9 cellular contexts compared by ENCODE assay signal in genomic region chr4:41880840-41881831, GRCh38. TPM values are rescaled to one million over a fixed set of nuclear protein-coding genes. Genes with fewer than 3 reads are reported as not detected.
DNase-seq lines count a peak whose midpoint lies in the region; ATAC-seq, FAIRE-seq and TF ChIP-seq lines count a peak whose summit lies in the region.
"Had no signal": no experiment of that assay in that cellular context is flagged by ENCODE, and none has a peak within 500 bp of the region (broad histone marks: within the 10 kb centered on the region; RNA-seq: fewer than 3 reads in every experiment).

No MANE protein-coding gene starts in this region.

- no TSS peak for BruUV-seq in GM12878 (replicated peaks; lab: Mats Ljungman, UMichigan)

- H3K4me1 Mint-ChIP-seq in activated naive CD4-positive, alpha-beta T cell treated with anti-CD3 and anti-CD28 coated beads for 36 hours (ENCODE audit: low read depth), result peaks cover 17% of the 10 kb centered on the region

- H3K27ac Mint-ChIP-seq in activated naive CD4-positive, alpha-beta T cell treated with anti-CD3 and anti-CD28 coated beads for 36 hours, result peak overlapping the region; percentile 53
- peak overlapping the region in 1 of 2 donors; percentile 73 for H3K27ac Mint-ChIP-seq in activated naive CD4-positive, alpha-beta T cell treated with anti-CD3 and anti-CD28 coated beads, Interleukin-2, amount 50 U/mL, for 72 hours

- no peaks in the 10 kb centered on the region for H3K79me2 ChIP-seq in GM12878 (ENCODE audit: control insufficient read depth, insufficient read depth, low read length)

- H4K20me1 ChIP-seq in GM12878 (ENCODE audit: control insufficient read depth, insufficient read depth), result no peaks in the 10 kb centered on the region

- no peak for TF ChIP-seq RAD21 in GM12878 (IDR thresholded peaks at IDR 0.05; ENCODE audit: insufficient read depth, low read depth, low read length)

- no peaks in the 10 kb centered on the region for H3K36me3 Mint-ChIP-seq in activated naive CD4-positive, alpha-beta T cell treated with anti-CD3 and anti-CD28 coated beads for 36 hours (ENCODE audit: low read depth)
- H3K36me3 Mint-ChIP-seq in activated naive CD4-positive, alpha-beta T cell treated with anti-CD3 and anti-CD28 coated beads, Interleukin-2, amount 50 U/mL, for 72 hours, result peaks cover 0 to 9% of the 10 kb centered on the region in 2 donors

- FAIRE-seq in GM12878 (lab: Jason Lieb, UNC), result no peak

- no peak overlapping the region for H3K9ac ChIP-seq in GM12878 (ENCODE audit: control insufficient read depth, insufficient read depth, low read length)

- in situ Hi-C loops in GM12878 (cut with MboI), result no loop called here

- H3K36me3 ChIP-seq in GM12878 (ENCODE audit: control insufficient read depth in 2 of 2, insufficient read depth in 2 of 2, low read length in 1 of 2) (no peaks in the 10 kb centered on the region), thyroid gland (no peaks in the 10 kb centered on the region)

- RAD21 ChIA-PET in GM12878 (lab: Charles Lee; ENCODE audit: unreplicated experiment), result no interaction called here

- H3K27me3 ChIP-seq in GM12878 (replicated peaks in 1 of 2; ENCODE audit: control insufficient read depth in 2 of 2, insufficient read depth in 2 of 2, low read length in 1 of 2) (peaks cover 22 to 24% of the 10 kb centered on the region in 2 experiments), thyroid gland (peaks cover 19% of the 10 kb centered on the region)

- whole genome bisulfite sequencing in GM12878 (ENCODE audit: insufficient coverage, insufficient replicate concordance, low lambda C conversion rate, missing lambda C conversion rate), result 39% methylated on average over 79 of the region's 79 CpGs
- WGBS in lower leg skin, 2 donors, result 2 to 4% methylated on average over 41 to 63 of the region's 79 CpGs
- 4 to 5% methylated on average over 33 to 51 of the region's 79 CpGs for WGBS in thyroid gland, 2 donors

- no peak for ATAC-seq in activated naive CD4-positive, alpha-beta T cell treated with anti-CD3 and anti-CD28 coated beads, Interleukin-2, amount 50 U/mL, for 72 hours
- no peak for ATAC-seq in GM12878
- no peak for ATAC-seq in HG03159 (IDR thresholded peaks at IDR 0.05; ENCODE audit: unreplicated experiment)

- H3K27me3 Mint-ChIP-seq in activated naive CD4-positive, alpha-beta T cell treated with anti-CD3 and anti-CD28 coated beads for 36 hours (ENCODE audit: low read depth), result peaks cover 59% of the 10 kb centered on the region

- no peak overlapping the region for H3K4me2 ChIP-seq in GM12878 (ENCODE audit: control insufficient read depth, insufficient read depth)

- H3K9me3 ChIP-seq in GM12878 (replicated peaks; ENCODE audit: control insufficient read depth, insufficient read depth, low read length) (no peaks in the 10 kb centered on the region), thyroid gland (no peaks in the 10 kb centered on the region)

- TF ChIP-seq POLR2A in GM12878 (IDR thresholded peaks at IDR 0.05; ENCODE audit: low read depth, low read length), result no peak
- TF ChIP-seq POLR2A in lower leg skin (IDR thresholded peaks at IDR 0.05), result no peak
- no peak for TF ChIP-seq POLR2A in thyroid gland (IDR thresholded peaks at IDR 0.05)

- H3K4me1 ChIP-seq in GM12878 (ENCODE audit: control insufficient read depth, insufficient read depth, low read length) (no peaks in the 10 kb centered on the region), thyroid gland (peaks cover 21 to 26% of the 10 kb centered on the region in 2 donors)

- CTCF ChIA-PET in activated naive CD4-positive, alpha-beta T cell treated with anti-CD3 and anti-CD28 coated beads for 36 hours (lab: Charles Lee), result no interaction called here
- CTCF ChIA-PET in GM12878 (lab: Yijun Ruan, JAX), result interaction anchor here (0.5 to 1.8 kb wide), 2 partner anchors 7 to 337 kb away, joined by 3 to 7 read pairs; no protein-coding TSS in a partner anchor

- DNase-seq in activated naive CD4-positive, alpha-beta T cell treated with anti-CD3 and anti-CD28 coated beads for 36 hours, result no peak
- DNase-seq in activated naive CD4-positive, alpha-beta T cell treated with anti-CD3 and anti-CD28 coated beads, Interleukin-2, amount 50 U/mL, for 72 hours (ENCODE audit: low spot score in 2 of 2), result no peak
- no peak for DNase-seq in GM12878 (ENCODE audit: low read depth, low spot score)
- DNase-seq in lower leg skin (ENCODE audit: low spot score in 2 of 2), result no peak
- DNase-seq in thyroid gland, result no peak
- DNase-seq in T-helper 9 cell, result no peak
- DNase-seq in midbrain (lab: John Stamatoyannopoulos, UW), result no peak
- DNase-seq: SHP77 had no signal

- SMC1A ChIA-PET in GM12878 (lab: Charles Lee; ENCODE audit: uncharacterized antibody, unreplicated experiment), result no interaction called here

- no peak overlapping the region for H3K4me3 ChIP-seq in GM12878
- peak overlapping the region; percentile 13 for H3K4me3 ChIP-seq in lower leg skin (ENCODE audit: low read depth, poor library complexity, severe bottlenecking)
- peak overlapping the region in 2 of 3 donors; percentile 15 to 28 for H3K4me3 ChIP-seq in thyroid gland (replicated peaks in 1 of 3)

- POLR2A ChIA-PET in GM12878 (lab: Charles Lee), result no interaction called here

- no peak for TF ChIP-seq CTCF in GM12878 (IDR thresholded peaks at IDR 0.05 in 2 of 3, conservative IDR thresholded peaks at IDR 0.05 in 1 of 3; ENCODE audit: control insufficient read depth in 2 of 3, extremely low read depth in 1 of 3, insufficient read depth in 1 of 3, low read depth in 3 of 3, low read length in 3 of 3)
- no peak for TF ChIP-seq CTCF in lower leg skin (IDR thresholded peaks at IDR 0.05)
- no peak for TF ChIP-seq CTCF in thyroid gland (IDR thresholded peaks at IDR 0.05)

- TF ChIP-seq EP300 in GM12878 (IDR thresholded peaks at IDR 0.05; ENCODE audit: borderline replicate concordance in 1 of 2, control insufficient read depth in 1 of 2, low read depth in 2 of 2, low read length in 2 of 2), result no peak

- intact Hi-C loops in activated naive CD4-positive, alpha-beta T cell treated with anti-CD3 and anti-CD28 coated beads for 36 hours (cut with micrococcal nuclease), result loop anchor here (1.0 to 10.0 kb wide), 3 partner anchors 16 to 956 kb away; partner anchors contain the start of gene PHOX2B
- intact Hi-C loops in GM12878 (cut with micrococcal nuclease; ENCODE audit: unreplicated experiment), result no loop called here
- intact Hi-C loops in lower leg skin (cut with DNase I; ENCODE audit: low total_unique reads), result loop anchor here (10.0 kb wide), 1 partner anchor 186 kb away; no protein-coding TSS in a partner anchor
- intact Hi-C loops in thyroid gland (cut with DNase I), result loop anchor here (5.0 to 10.0 kb wide), 2 partner anchors 186 to 599 kb away; no protein-coding TSS in a partner anchor

- H3K27ac ChIP-seq in GM12878 (ENCODE audit: control insufficient read depth, insufficient read depth) (no peak overlapping the region), thyroid gland (no peak overlapping the region)

- H3K4me3 Mint-ChIP-seq in activated naive CD4-positive, alpha-beta T cell treated with anti-CD3 and anti-CD28 coated beads for 36 hours, result peak overlapping the region; percentile 48

- no peak overlapping the region for H2AFZ ChIP-seq in GM12878 (ENCODE audit: control insufficient read depth, low read depth, low read length)

- H3K9me3 Mint-ChIP-seq in activated naive CD4-positive, alpha-beta T cell treated with anti-CD3 and anti-CD28 coated beads for 36 hours, result no peaks in the 10 kb centered on the region
- H3K9me3 Mint-ChIP-seq in activated naive CD4-positive, alpha-beta T cell treated with anti-CD3 and anti-CD28 coated beads, Interleukin-2, amount 50 U/mL, for 72 hours, result no peaks in the 10 kb centered on the region

TF ChIP-seq in GM12878, 131 proteins besides CTCF, POLR2A, EP300 and RAD21:
- TF ChIP-seq EED (IDR thresholded peaks at IDR 0.05; ENCODE audit: low read depth) (no peak), SUZ12 (IDR thresholded peaks at IDR 0.05; ENCODE audit: unreplicated experiment) (peak; percentile 34)

RNA-seq across cellular contexts. Expression of gene TMEM33, which starts 54.1 kb away (rescaled TPM):
- total RNA-seq in activated naive CD4-positive, alpha-beta T cell treated with anti-CD3 and anti-CD28 coated beads for 36 hours, result 10 to 100 TPM; 33.9 to 34.6 TPM
- total RNA-seq in activated naive CD4-positive, alpha-beta T cell treated with anti-CD3 and anti-CD28 coated beads, Interleukin-2, amount 50 U/mL, for 72 hours, result 10 to 100 TPM; 38.7 to 45.6 TPM
- total RNA-seq in GM12878 (2013; cell fraction: nucleolus; rRNA removed), result 53.4 and 58.9 TPM in 2 replicates
- total RNA-seq in GM12878 (2014; rRNA removed) (33.4 and 41.5 TPM in 2 replicates), GM12878 (2014; rRNA removed; fragmentation: Illumina TruSeq; extraction: Trizol) (32.6 and 34.2 TPM in 2 replicates), GM12878 (2021) (39.1 and 41.6 TPM in 2 replicates), lower leg skin (10 to 100 TPM; 42.5 to 59.9 (median 49.1) TPM), thyroid gland (10 to 100 TPM; 50.7 to 65.4 (median 54.6) TPM)
- polyA plus RNA-seq in GM12878 (2011; ENCODE audit: low read depth), result 6.7 TPM
- polyA plus RNA-seq in GM12878 (2011; rRNA removed) (51.0 and 60.2 TPM in 2 replicates), GM12878 (2014; fragmentation: Illumina TruSeq; extraction: Trizol) (32.7 and 33.5 TPM in 2 replicates), GM12878 (2014; fragmentation: Nextera tagmentation; extraction: Ambion mirVana) (10 to 100 TPM in 1 of 2 experiments, 1 to 10 TPM in 1; 7.9 to 16.0 TPM), GM12878 (2014; rRNA removed) (23.3 and 25.5 TPM in 2 replicates), GM12878 (2016; fragmentation: Nextera tagmentation; extraction: Ambion mirVana) (10 to 100 TPM; 31.2 to 37.8 TPM)
- polyA plus RNA-seq in GM12878 (2011; cell fraction: cytosol; rRNA removed), result 45.6 and 52.5 TPM in 2 replicates
- polyA plus RNA-seq in GM12878 (2011; cell fraction: nucleus; rRNA removed), result 15.5 and 18.9 TPM in 2 replicates
- polyA plus RNA-seq in GM12878 (2012), result 7.9 and 10.2 TPM in 2 replicates
- 104 and 129 TPM in 2 replicates for polyA minus RNA-seq in GM12878 (2011; rRNA and poly(A)+ RNA removed)
- 38.0 and 45.0 TPM in 2 replicates for polyA minus RNA-seq in GM12878 (2011; cell fraction: cytosol; rRNA and poly(A)+ RNA removed)
- 15.1 and 29.5 TPM in 2 replicates for polyA minus RNA-seq in GM12878 (2011; cell fraction: nucleus; rRNA and poly(A)+ RNA removed)
